ENCODE assay signal across 1 cellular context in genomic region chr2:171432969-171433762, GRCh38.
TF ChIP-seq lines count a peak whose summit lies in the region.

No MANE protein-coding gene starts in this region.

TF ChIP-seq in HepG2, 621 proteins besides CTCF, POLR2A, EP300 and RAD21 (continued from another document and continues in another):
- TF ChIP-seq, protein P1, sequence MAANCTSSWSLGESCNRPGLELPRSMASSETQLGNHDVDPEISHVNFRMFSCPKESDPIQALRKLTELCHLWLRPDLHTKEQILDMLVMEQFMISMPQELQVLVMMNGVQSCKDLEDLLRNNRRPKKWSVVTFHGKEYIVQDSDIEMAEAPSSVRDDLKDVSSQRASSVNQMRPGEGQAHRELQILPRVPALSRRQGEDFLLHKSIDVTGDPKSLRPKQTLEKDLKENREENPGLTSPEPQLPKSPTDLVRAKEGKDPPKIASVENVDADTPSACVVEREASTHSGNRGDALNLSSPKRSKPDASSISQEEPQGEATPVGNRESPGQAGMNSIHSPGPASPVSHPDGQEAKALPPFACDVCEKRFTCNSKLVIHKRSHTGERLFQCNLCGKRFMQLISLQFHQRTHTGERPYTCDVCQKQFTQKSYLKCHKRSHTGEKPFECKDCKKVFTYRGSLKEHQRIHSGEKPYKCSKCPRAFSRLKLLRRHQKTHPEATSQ (CRISPR knock-in tag; IDR thresholded peaks at IDR 0.05; ENCODE audit: borderline replicate concordance) = no peak
- no peak for TF ChIP-seq NFAT5 (CRISPR knock-in tag; IDR thresholded peaks at IDR 0.05)
- TF ChIP-seq ZMYM2 (CRISPR knock-in tag; IDR thresholded peaks at IDR 0.05) = no peak
- no peak for TF ChIP-seq RAD51 (IDR thresholded peaks at IDR 0.05; ENCODE audit: borderline replicate concordance)
- TF ChIP-seq CENPX (CRISPR knock-in tag; IDR thresholded peaks at IDR 0.05) = no peak
- TF ChIP-seq TSC22D2 (CRISPR knock-in tag; IDR thresholded peaks at IDR 0.05; ENCODE audit: borderline replicate concordance) = no peak
- no peak; the same call in 1 of the 2 replicates for TF ChIP-seq PRDM10 (CRISPR knock-in tag; IDR thresholded peaks at IDR 0.05; ENCODE audit: low read depth)
- TF ChIP-seq ZBTB2 (CRISPR knock-in tag; IDR thresholded peaks at IDR 0.05; ENCODE audit: low read depth) = no peak
- no peak for TF ChIP-seq ZSCAN31 (CRISPR knock-in tag; IDR thresholded peaks at IDR 0.05; ENCODE audit: low read depth)
- no peak for TF ChIP-seq ZNF121 (CRISPR knock-in tag; IDR thresholded peaks at IDR 0.05)
- TF ChIP-seq ZNF543 (CRISPR knock-in tag; IDR thresholded peaks at IDR 0.05) = no peak
- TF ChIP-seq TFE3 (CRISPR knock-in tag; IDR thresholded peaks at IDR 0.05) = no peak
- TF ChIP-seq, protein P2, sequence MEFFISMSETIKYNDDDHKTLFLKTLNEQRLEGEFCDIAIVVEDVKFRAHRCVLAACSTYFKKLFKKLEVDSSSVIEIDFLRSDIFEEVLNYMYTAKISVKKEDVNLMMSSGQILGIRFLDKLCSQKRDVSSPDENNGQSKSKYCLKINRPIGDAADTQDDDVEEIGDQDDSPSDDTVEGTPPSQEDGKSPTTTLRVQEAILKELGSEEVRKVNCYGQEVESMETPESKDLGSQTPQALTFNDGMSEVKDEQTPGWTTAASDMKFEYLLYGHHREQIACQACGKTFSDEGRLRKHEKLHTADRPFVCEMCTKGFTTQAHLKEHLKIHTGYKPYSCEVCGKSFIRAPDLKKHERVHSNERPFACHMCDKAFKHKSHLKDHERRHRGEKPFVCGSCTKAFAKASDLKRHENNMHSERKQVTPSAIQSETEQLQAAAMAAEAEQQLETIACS (CRISPR knock-in tag; IDR thresholded peaks at IDR 0.05) = no peak
- TF ChIP-seq ZBTB1 (CRISPR knock-in tag; IDR thresholded peaks at IDR 0.05; ENCODE audit: borderline replicate concordance) = no peak
- TF ChIP-seq, protein P3, sequence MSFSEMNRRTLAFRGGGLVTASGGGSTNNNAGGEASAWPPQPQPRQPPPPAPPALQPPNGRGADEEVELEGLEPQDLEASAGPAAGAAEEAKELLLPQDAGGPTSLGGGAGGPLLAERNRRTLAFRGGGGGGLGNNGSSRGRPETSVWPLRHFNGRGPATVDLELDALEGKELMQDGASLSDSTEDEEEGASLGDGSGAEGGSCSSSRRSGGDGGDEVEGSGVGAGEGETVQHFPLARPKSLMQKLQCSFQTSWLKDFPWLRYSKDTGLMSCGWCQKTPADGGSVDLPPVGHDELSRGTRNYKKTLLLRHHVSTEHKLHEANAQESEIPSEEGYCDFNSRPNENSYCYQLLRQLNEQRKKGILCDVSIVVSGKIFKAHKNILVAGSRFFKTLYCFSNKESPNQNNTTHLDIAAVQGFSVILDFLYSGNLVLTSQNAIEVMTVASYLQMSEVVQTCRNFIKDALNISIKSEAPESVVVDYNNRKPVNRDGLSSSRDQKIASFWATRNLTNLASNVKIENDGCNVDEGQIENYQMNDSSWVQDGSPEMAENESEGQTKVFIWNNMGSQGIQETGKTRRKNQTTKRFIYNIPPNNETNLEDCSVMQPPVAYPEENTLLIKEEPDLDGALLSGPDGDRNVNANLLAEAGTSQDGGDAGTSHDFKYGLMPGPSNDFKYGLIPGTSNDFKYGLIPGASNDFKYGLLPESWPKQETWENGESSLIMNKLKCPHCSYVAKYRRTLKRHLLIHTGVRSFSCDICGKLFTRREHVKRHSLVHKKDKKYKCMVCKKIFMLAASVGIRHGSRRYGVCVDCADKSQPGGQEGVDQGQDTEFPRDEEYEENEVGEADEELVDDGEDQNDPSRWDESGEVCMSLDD (CRISPR knock-in tag; IDR thresholded peaks at IDR 0.05; ENCODE audit: borderline replicate concordance) = no peak
- no peak for TF ChIP-seq TBX3 (IDR thresholded peaks at IDR 0.05; ENCODE audit: borderline replicate concordance)
- TF ChIP-seq ZNF44 (CRISPR knock-in tag; IDR thresholded peaks at IDR 0.05) = peak; percentile 87
- no peak for TF ChIP-seq NPAS2 (CRISPR knock-in tag; IDR thresholded peaks at IDR 0.05; ENCODE audit: borderline replicate concordance)
- TF ChIP-seq ZNF558 (CRISPR knock-in tag; IDR thresholded peaks at IDR 0.05; ENCODE audit: borderline replicate concordance) = no peak
- no peak for TF ChIP-seq FOXO4 (CRISPR knock-in tag; conservative IDR thresholded peaks at IDR 0.05)
- TF ChIP-seq ZNF143 (CRISPR knock-in tag; IDR thresholded peaks at IDR 0.05) = no peak
- no peak for TF ChIP-seq ZNF713 (CRISPR knock-in tag; IDR thresholded peaks at IDR 0.05)
- TF ChIP-seq CEBPZ (IDR thresholded peaks at IDR 0.05; ENCODE audit: low read length) = no peak
- TF ChIP-seq ZNF260 (CRISPR knock-in tag; IDR thresholded peaks at IDR 0.05; ENCODE audit: borderline replicate concordance, low read depth) = no peak
- no peak for TF ChIP-seq ZNF3 (CRISPR knock-in tag; IDR thresholded peaks at IDR 0.05)
- TF ChIP-seq ZNF556 (CRISPR knock-in tag; IDR thresholded peaks at IDR 0.05; ENCODE audit: borderline replicate concordance) = no peak
- no peak for TF ChIP-seq SRSF1 (optimal IDR thresholded peaks at IDR 0.05; ENCODE audit: low read depth, low read length)
- TF ChIP-seq YY1 (IDR thresholded peaks at IDR 0.05; ENCODE audit: insufficient read depth, insufficient replicate concordance, low read depth, low read length) = peak; percentile 76
- TF ChIP-seq RBAK (CRISPR knock-in tag; IDR thresholded peaks at IDR 0.05) = peak; percentile 6; the same call in 1 of the 2 replicates
